ENCODE assay signal across 16 cellular contexts in genomic region chr14:90788031-90788430, GRCh38. TPM values are rescaled to one million over a fixed set of nuclear protein-coding genes. Genes with fewer than 3 reads are reported as not detected.
DNase-seq lines count a peak whose midpoint lies in the region; ATAC-seq, FAIRE-seq and TF ChIP-seq lines count a peak whose summit lies in the region.
"Had no signal": no experiment of that assay in that cellular context is flagged by ENCODE, and none has a peak within 500 bp of the region (broad histone marks: within the 10 kb centered on the region; RNA-seq: fewer than 3 reads in every experiment).

No MANE protein-coding gene starts in this region.

- CTCF ChIA-PET in WTC11 (lab: Charles Lee) = interaction anchor here (1.5 to 4.1 kb wide), 2 partner anchors 8 to 29 kb away, joined by 6 to 24 read pairs; no protein-coding TSS in a partner anchor

- no peaks in the 10 kb centered on the region for H3K36me3 ChIP-seq in RWPE2 (ENCODE audit: low read depth)
- H3K36me3 ChIP-seq in kidney (ENCODE audit: control insufficient read depth in 1 of 2, insufficient read depth in 2 of 2, low read length in 2 of 2) = peaks cover 0 to 5% of the 10 kb centered on the region in 2 donors

- H3K27me3 ChIP-seq in RWPE2 (ENCODE audit: insufficient read depth, poor library complexity, severe bottlenecking) = no peaks in the 10 kb centered on the region

- TF ChIP-seq CTCF in RWPE2 (IDR thresholded peaks at IDR 0.05; ENCODE audit: poor library complexity, severe bottlenecking) = no peak
- TF ChIP-seq CTCF in kidney (IDR thresholded peaks at IDR 0.05; ENCODE audit: borderline replicate concordance, extremely low read depth, insufficient read depth) = no peak
- no peak for TF ChIP-seq CTCF in WTC11 (IDR thresholded peaks at IDR 0.05)

- no peaks in the 10 kb centered on the region for H3K9me3 Mint-ChIP-seq in WTC11

- intact Hi-C loops in kidney (cut with DNase I) (no loop called here), sciatic nerve (cut with DNase I) (no loop called here)

- no peak overlapping the region for H3K9ac ChIP-seq in kidney (ENCODE audit: low read length in 2 of 2)

- no peaks in the 10 kb centered on the region for H3K36me3 Mint-ChIP-seq in WTC11

- in situ Hi-C loops in KBM-7 (cut with MboI; ENCODE audit: low pct_unique_long_range_greater_than_20kb, low sequenced_read_pairs) = no loop called here

- no peak overlapping the region for H3K27ac ChIP-seq in RWPE2 (ENCODE audit: poor library complexity, severe bottlenecking)
- peak overlapping the region in 1 of 2 donors; percentile 6 for H3K27ac ChIP-seq in kidney (ENCODE audit: low read depth in 2 of 2, low read length in 2 of 2)

- H3K4me3 ChIP-seq in RWPE2 (ENCODE audit: severe bottlenecking) = no peak overlapping the region
- H3K4me3 ChIP-seq in kidney (ENCODE audit: low read length in 2 of 2) = no peak overlapping the region

- H3K27me3 Mint-ChIP-seq in WTC11 (ENCODE audit: low read depth) = no peaks in the 10 kb centered on the region
- H3K27me3 Mint-ChIP-seq: B cell had no signal

- no peak for ATAC-seq in RWPE2 (ENCODE audit: low read depth)
- peak; percentile 35 for ATAC-seq in sciatic nerve
- no peak for ATAC-seq in WTC11
- no peak for ATAC-seq in GM19351 (IDR thresholded peaks at IDR 0.05; ENCODE audit: unreplicated experiment)
- no peak for ATAC-seq in stimulated activated naive CD8-positive, alpha-beta T cell treated with anti-CD3 and anti-CD28 coated beads, Interleukin-15, Interleukin-2, amounts not matched to agents 100 U/mL and 50 U/mL, for 24 hours

- no peak for FAIRE-seq in kidney (lab: Jason Lieb, UNC)

- H3K4me1 ChIP-seq in RWPE2 (ENCODE audit: insufficient read depth, poor library complexity, severe bottlenecking) (no peaks in the 10 kb centered on the region), kidney (ENCODE audit: control insufficient read depth in 1 of 2, insufficient read depth in 1 of 2, low read depth in 1 of 2, low read length in 2 of 2) (peaks cover 0 to 2% of the 10 kb centered on the region in 2 donors)

- POLR2A ChIA-PET in WTC11 (lab: Charles Lee) = no interaction called here

- H3K27ac Mint-ChIP-seq in WTC11 = no peak overlapping the region
- H3K27ac Mint-ChIP-seq: B cell had no signal

- no peak overlapping the region for H3K4me3 Mint-ChIP-seq in WTC11
- H3K4me3 Mint-ChIP-seq: B cell had no signal

- peaks cover 8% of the 10 kb centered on the region; the same call in 1 of the 2 replicates for H3K4me1 Mint-ChIP-seq in WTC11
- H3K4me1 Mint-ChIP-seq: B cell had no signal

- peak; percentile 81 for DNase-seq in KBM-7
- DNase-seq in RWPE2 (ENCODE audit: low spot score) = peak; percentile 22
- peak; percentile 48 for DNase-seq in kidney
- DNase-seq in sciatic nerve (ENCODE audit: low spot score) = no peak
- no peak for DNase-seq in WTC11 (ENCODE audit: low spot score)
- no peak for DNase-seq in stimulated activated naive CD8-positive, alpha-beta T cell treated with anti-CD3 and anti-CD28 coated beads, Interleukin-15, Interleukin-2, amounts not matched to agents 100 U/mL and 50 U/mL, for 24 hours
- DNase-seq in NCI-H2029 treated with DMSO at 0.1 percent for 48 hours (lab: John Stamatoyannopoulos, UW) = no peak
- DNase-seq: activated naive CD4-positive, alpha-beta T cell treated with anti-CD3 and anti-CD28 coated beads, Interleukin-2, amount 50 U/mL, for 16 hours; Calu3; NCI-H1092 treated with DMSO at 0.1 percent for 48 hours; NCI-H2171; NCI-H774; occipital lobe; stimulated activated CD4-positive, alpha-beta T cell treated with anti-CD3 and anti-CD28 coated beads, Interleukin-2, amount 100 ng/mL, for 24 hours had no signal

- H3K9me3 ChIP-seq in RWPE2 (ENCODE audit: severe bottlenecking) (no peaks in the 10 kb centered on the region), kidney (ENCODE audit: control insufficient read depth in 1 of 2, low read length in 2 of 2) (no peaks in the 10 kb centered on the region)

TF ChIP-seq in WTC11, 78 proteins besides CTCF, POLR2A, EP300 and RAD21 (continues in another document):
- TF ChIP-seq NR1H2 (CRISPR knock-in tag; IDR thresholded peaks at IDR 0.05) = no peak
- TF ChIP-seq ATF2 (CRISPR knock-in tag; IDR thresholded peaks at IDR 0.05; ENCODE audit: borderline replicate concordance, low read depth) = no peak
- TF ChIP-seq EMX1 (CRISPR knock-in tag; IDR thresholded peaks at IDR 0.05) = no peak
- no peak for TF ChIP-seq ZNF416 (CRISPR knock-in tag; IDR thresholded peaks at IDR 0.05)
- no peak for TF ChIP-seq ZNF138 (CRISPR knock-in tag; conservative IDR thresholded peaks at IDR 0.05)
- TF ChIP-seq PRRX2 (CRISPR knock-in tag; IDR thresholded peaks at IDR 0.05) = no peak
- no peak for TF ChIP-seq TCF7 (CRISPR knock-in tag; IDR thresholded peaks at IDR 0.05; ENCODE audit: low read depth)
- TF ChIP-seq AR (CRISPR knock-in tag; IDR thresholded peaks at IDR 0.05) = no peak
- no peak for TF ChIP-seq ZNF121 (CRISPR knock-in tag; IDR thresholded peaks at IDR 0.05)
- TF ChIP-seq SOX15 (CRISPR knock-in tag; IDR thresholded peaks at IDR 0.05) = no peak
- no peak for TF ChIP-seq MAX (CRISPR knock-in tag; IDR thresholded peaks at IDR 0.05)
- TF ChIP-seq RORB (CRISPR knock-in tag; IDR thresholded peaks at IDR 0.05) = no peak
- no peak for TF ChIP-seq TP53 (CRISPR knock-in tag; IDR thresholded peaks at IDR 0.05)
- no peak for TF ChIP-seq CREB1 (CRISPR knock-in tag; IDR thresholded peaks at IDR 0.05)
- no peak for TF ChIP-seq ZNF281 (CRISPR knock-in tag; IDR thresholded peaks at IDR 0.05)

RNA-seq across cellular contexts. Expression of gene TTC7B, which starts 28.2 kb away (rescaled TPM):
- total RNA-seq in kidney (48.3 TPM), sciatic nerve (41.4 TPM), WTC11 (2021) (27.6 to 37.0 TPM (median 31.7 TPM) in 3 replicates)
- 23.4 TPM for polyA plus RNA-seq in kidney (ENCODE audit: insufficient read depth, low read depth, low replicate concordance)

Comparison
In these comparisons a context has a peak if more than half of its experiments do, and no peak if none do; other contexts are left out.
1. DNase-seq: peak in KBM-7 (single experiment), RWPE2 (single experiment) and kidney (single experiment); none in sciatic nerve (single experiment), WTC11 (single experiment), stimulated activated naive CD8-positive, alpha-beta T cell treated with anti-CD3 and anti-CD28 coated beads, Interleukin-15, Interleukin-2, amounts not matched to agents 100 U/mL and 50 U/mL, for 24 hours (single experiment) and NCI-H2029 treated with DMSO at 0.1 percent for 48 hours (single experiment).